In genomic region chr2:174004900-174005605, GRCh38 we compare ENCODE assay signal across 7 cellular contexts. TPM values are rescaled to one million over a fixed set of nuclear protein-coding genes. Genes with fewer than 3 reads are reported as not detected.
A peak's percentile ranks its signal among the peaks of the same experiment; 100 is the strongest.
DNase-seq lines count a peak whose midpoint lies in the region; ATAC-seq and TF ChIP-seq lines count a peak whose summit lies in the region.

No MANE protein-coding gene starts in this region.

- H3K9me3 ChIP-seq in sigmoid colon: no peaks in the 10 kb centered on the region

- no peaks in the 10 kb centered on the region for H3K27me3 ChIP-seq in sigmoid colon

- H3K4me3 ChIP-seq in cardiac fibroblast (replicated peaks in 1 of 2; ENCODE audit: low read depth in 2 of 2, low read length in 2 of 2) (no peak overlapping the region), sigmoid colon (no peak overlapping the region)

- peak; percentile 61 for ATAC-seq in GM19025 (IDR thresholded peaks at IDR 0.05; ENCODE audit: low read depth, unreplicated experiment)
- peak; percentile 74 for ATAC-seq in HG03045 (IDR thresholded peaks at IDR 0.05; ENCODE audit: unreplicated experiment)
- ATAC-seq in left lobe of liver: no peak
- ATAC-seq in HG03571 (IDR thresholded peaks at IDR 0.05; ENCODE audit: unreplicated experiment): no peak

- intact Hi-C loops in sigmoid colon (cut with DNase I): no loop called here

- peaks cover 0 to 13% (median 11%) of the 10 kb centered on the region in 4 donors for H3K4me1 ChIP-seq in sigmoid colon

- H3K27ac ChIP-seq in sigmoid colon: peak overlapping the region; percentile 45 to 70 (median 58)

- 81 to 82% methylated on average over 4 of the region's 4 CpGs for WGBS in sigmoid colon, 2 donors

- TF ChIP-seq CTCF in cardiac fibroblast (IDR thresholded peaks at IDR 0.05; ENCODE audit: low read depth, low read length) (no peak), sigmoid colon (IDR thresholded peaks at IDR 0.05) (no peak)

- TF ChIP-seq POLR2A in sigmoid colon (IDR thresholded peaks at IDR 0.05): no peak

- DNase-seq in cardiac fibroblast (ENCODE audit: low read depth in 2 of 2): peak; percentile 85
- DNase-seq in sigmoid colon: peak; percentile 76
- DNase-seq in left lobe of liver (ENCODE audit: low spot score): no peak
- no peak for DNase-seq in KG1 (lab: John Stamatoyannopoulos, UW)

- H3K36me3 ChIP-seq in sigmoid colon: no peaks in the 10 kb centered on the region

- no peak for TF ChIP-seq EP300 in sigmoid colon (IDR thresholded peaks at IDR 0.05)

RNA-seq across cellular contexts. Expression of gene SP3, which starts 39.9 kb away (rescaled TPM):
- total RNA-seq in sigmoid colon (100 to 1,000 TPM in 3 of 4 donors, 10 to 100 TPM in 1; 67.9 to 120 (median 107) TPM), left lobe of liver (31.7 TPM)
- 10 to 100 TPM; 24.6 to 32.4 (median 25.0) TPM for polyA plus RNA-seq in sigmoid colon

Comparison
In these comparisons a context has a peak if more than half of its experiments do, and no peak if none do; other contexts are left out.
1. ATAC-seq: peak in GM19025 (single experiment) and HG03045 (single experiment); none in left lobe of liver (single experiment) and HG03571 (single experiment).
2. DNase-seq: peak in cardiac fibroblast (2 of 2) and sigmoid colon (single experiment); none in left lobe of liver (single experiment) and KG1 (single experiment).